21 cellular contexts compared by ENCODE assay signal in the genomic region with DNA sequence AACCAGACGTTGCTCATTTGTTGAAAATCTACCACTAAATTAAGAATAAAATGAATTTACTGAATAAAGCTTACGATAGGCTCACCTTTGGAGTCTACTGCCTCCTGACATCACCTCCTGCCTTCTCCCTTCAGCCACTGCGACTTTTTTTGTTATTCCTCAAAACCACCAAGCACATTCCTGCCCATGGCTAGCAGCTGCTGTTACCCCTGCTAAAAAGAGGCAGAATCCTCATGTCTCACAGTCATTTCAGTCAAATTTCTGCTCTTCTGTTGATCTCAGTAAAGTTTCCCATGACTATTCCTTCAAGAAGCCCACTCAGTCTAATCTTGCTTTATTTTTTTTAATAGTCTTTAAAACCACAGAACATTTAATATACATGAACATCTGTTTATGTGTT. TPM values are rescaled to one million over a fixed set of nuclear protein-coding genes. Genes with fewer than 3 reads are reported as not detected.
"Had no signal": no experiment of that assay in that cellular context is flagged by ENCODE, and none has a peak within 500 bp of the region (broad histone marks: within the 10 kb centered on the region; RNA-seq: fewer than 3 reads in every experiment).

No MANE protein-coding gene starts in this region.

- H3K27me3 ChIP-seq: colonic mucosa, tibial nerve had no signal

- H3K4me3 Mint-ChIP-seq: activated CD4-positive, alpha-beta memory T cell treated with anti-CD3 and anti-CD28 coated beads, Interleukin-2, amount 10 ng/mL, durations not matched to agents 7 days and 5 days; activated CD8-positive, alpha-beta memory T cell treated with anti-CD3 and anti-CD28 coated beads, Interleukin-2, amount 10 ng/mL, durations not matched to agents 7 days and 5 days; activated naive CD8-positive, alpha-beta T cell treated with anti-CD3 and anti-CD28 coated beads, Interleukin-2, amount 10 ng/mL, durations not matched to agents 7 days and 5 days; brain; neural crest cell had no signal

- H3K4me3 ChIP-seq: colonic mucosa, lung, tibial nerve had no signal

- H3K27ac ChIP-seq: colonic mucosa, tibial nerve had no signal

- H3K36me3 Mint-ChIP-seq: activated CD8-positive, alpha-beta memory T cell treated with anti-CD3 and anti-CD28 coated beads, Interleukin-2, amount 10 ng/mL, durations not matched to agents 7 days and 5 days; activated naive CD8-positive, alpha-beta T cell treated with anti-CD3 and anti-CD28 coated beads, Interleukin-2, amount 10 ng/mL, durations not matched to agents 7 days and 5 days; brain; naive B cell had no signal

- H3K9me3 ChIP-seq: colonic mucosa, tibial nerve had no signal

- H3K9me3 Mint-ChIP-seq: activated CD4-positive, alpha-beta memory T cell treated with anti-CD3 and anti-CD28 coated beads, Interleukin-2, amount 10 ng/mL, durations not matched to agents 7 days and 5 days; activated naive CD8-positive, alpha-beta T cell treated with anti-CD3 and anti-CD28 coated beads, Interleukin-2, amount 10 ng/mL, durations not matched to agents 7 days and 5 days; brain; naive B cell; neural crest cell had no signal

- H3K27ac Mint-ChIP-seq: activated CD4-positive, alpha-beta memory T cell treated with anti-CD3 and anti-CD28 coated beads, Interleukin-2, amount 10 ng/mL, durations not matched to agents 7 days and 5 days; activated CD8-positive, alpha-beta memory T cell treated with anti-CD3 and anti-CD28 coated beads, Interleukin-2, amount 10 ng/mL, durations not matched to agents 7 days and 5 days; activated naive CD8-positive, alpha-beta T cell treated with anti-CD3 and anti-CD28 coated beads, Interleukin-2, amount 10 ng/mL, durations not matched to agents 7 days and 5 days; brain had no signal

- H3K4me1 ChIP-seq: colonic mucosa, tibial nerve had no signal

- H3K36me3 ChIP-seq: colonic mucosa, tibial nerve had no signal

- H3K4me1 Mint-ChIP-seq: activated naive CD8-positive, alpha-beta T cell treated with anti-CD3 and anti-CD28 coated beads, Interleukin-2, amount 10 ng/mL, durations not matched to agents 7 days and 5 days; brain; neural crest cell had no signal

- ATAC-seq: activated CD8-positive, alpha-beta memory T cell treated with anti-CD3 and anti-CD28 coated beads, Interleukin-2, amount 10 ng/mL, durations not matched to agents 7 days and 5 days; left lobe of liver had no signal

- DNase-seq: activated CD4-positive, alpha-beta memory T cell treated with anti-CD3 and anti-CD28 coated beads, Interleukin-2, amount 10 ng/mL, durations not matched to agents 7 days and 5 days; activated CD4-positive, alpha-beta T cell treated with anti-CD3 and anti-CD28 coated beads for 48 hours; activated CD4-positive, CD25-positive, alpha-beta regulatory T cell; activated CD8-positive, alpha-beta memory T cell treated with anti-CD3 and anti-CD28 coated beads, Interleukin-2, amount 10 ng/mL, durations not matched to agents 7 days and 5 days; activated naive CD4-positive, alpha-beta T cell; activated naive CD8-positive, alpha-beta T cell treated with anti-CD3 and anti-CD28 coated beads, Interleukin-2, amount 10 ng/mL, durations not matched to agents 7 days and 5 days; amygdala; central memory CD4-positive, alpha-beta T cell; colonic mucosa; kidney; retina; stimulated activated naive CD4-positive, alpha-beta T cell treated with Interleukin-2 at 50 U/mL for 16 hours; substantia nigra had no signal

RNA-seq across cellular contexts. Expression of a gene that starts 40.8 kb away (rescaled TPM):
- total RNA-seq: activated CD4-positive, alpha-beta memory T cell treated with anti-CD3 and anti-CD28 coated beads, Interleukin-2, amount 10 ng/mL, durations not matched to agents 7 days and 5 days; activated CD8-positive, alpha-beta memory T cell treated with anti-CD3 and anti-CD28 coated beads, Interleukin-2, amount 10 ng/mL, durations not matched to agents 7 days and 5 days; activated naive CD8-positive, alpha-beta T cell treated with anti-CD3 and anti-CD28 coated beads, Interleukin-2, amount 10 ng/mL, durations not matched to agents 7 days and 5 days; frontal cortex; kidney; left lobe of liver; neural crest cell; omental fat pad; tibial nerve had no signal
